1 cellular context compared by ENCODE assay signal in the genomic region with DNA sequence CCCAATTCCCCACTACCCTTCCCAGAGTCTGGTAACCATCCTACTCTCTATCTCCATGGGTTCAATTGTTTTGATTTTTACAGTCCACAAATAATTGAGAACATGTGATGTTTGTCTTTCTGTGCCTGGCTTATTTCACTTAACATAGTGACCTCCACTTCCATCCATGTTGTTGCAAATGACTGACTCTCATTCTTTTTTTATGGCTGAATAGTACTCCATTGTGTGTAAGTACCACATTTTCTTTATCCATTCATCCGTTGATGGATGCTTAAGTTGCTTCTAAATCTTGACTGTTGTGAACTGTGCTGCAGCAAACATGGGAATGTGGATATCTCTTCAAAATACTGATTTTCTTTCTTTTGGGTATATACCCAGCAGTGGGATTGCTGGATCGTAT. TPM values are rescaled to one million over a fixed set of nuclear protein-coding genes. Genes with fewer than 3 reads are reported as not detected.
"Had no signal": no experiment of that assay in that cellular context is flagged by ENCODE, and none has a peak within 500 bp of the region (broad histone marks: within the 10 kb centered on the region; RNA-seq: fewer than 3 reads in every experiment).

No MANE protein-coding gene starts in this region.

RNA-seq across cellular contexts. Expression of gene RIIAD1, which starts 51.3 kb away (rescaled TPM):
- polyA plus RNA-seq: SK-N-SH had no signal
